26 cellular contexts compared by ENCODE assay signal in genomic region chr5:1718669-1719068, GRCh38.
DNase-seq lines count a peak whose midpoint lies in the region; ATAC-seq and TF ChIP-seq lines count a peak whose summit lies in the region.
"Had no signal": no experiment of that assay in that cellular context is flagged by ENCODE, and none has a peak within 500 bp of the region (broad histone marks: within the 10 kb centered on the region; RNA-seq: fewer than 3 reads in every experiment).

No MANE protein-coding gene starts in this region.

- peaks cover 6% of the 10 kb centered on the region for H3K27me3 Mint-ChIP-seq in GM23338 (ENCODE audit: insufficient read depth, low read depth, poor library complexity)
- H3K27me3 Mint-ChIP-seq: activated B cell treated with CpG ODN at 0.5 μM for 24 hours had no signal

- H3K27ac ChIP-seq in GM23338 (ENCODE audit: low read depth) (no peak overlapping the region), uterus (no peak overlapping the region)
- H3K27ac ChIP-seq: esophagus squamous epithelium, SJSA1, testis had no signal

- H2AFZ ChIP-seq in GM23338 = no peak overlapping the region

- intact Hi-C loops in uterus (cut with DNase I; ENCODE audit: low total_unique reads) = no loop called here

- ATAC-seq in GM23338 (no peak), GM18861 (IDR thresholded peaks at IDR 0.05; ENCODE audit: unreplicated experiment) (no peak)
- ATAC-seq: Panc1 had no signal

- H3K9me2 ChIP-seq in GM23338 (ENCODE audit: insufficient read depth) = no peaks in the 10 kb centered on the region

- H3K27me3 ChIP-seq in GM23338 (ENCODE audit: insufficient read depth) (no peaks in the 10 kb centered on the region), uterus (no peaks in the 10 kb centered on the region)
- H3K27me3 ChIP-seq: esophagus squamous epithelium, SJSA1, testis had no signal

- H3K36me3 Mint-ChIP-seq in GM23338 (ENCODE audit: low read depth) = peaks cover 28% of the 10 kb centered on the region

- H3K79me2 ChIP-seq in GM23338 (replicated peaks; ENCODE audit: insufficient read depth) = no peaks in the 10 kb centered on the region

- H3K4me1 ChIP-seq in GM23338 (ENCODE audit: insufficient read depth) (no peaks in the 10 kb centered on the region), uterus (no peaks in the 10 kb centered on the region)
- H3K4me1 ChIP-seq: esophagus squamous epithelium, SJSA1, testis had no signal

- no peak overlapping the region for H3K4me2 ChIP-seq in GM23338

- no peak for TF ChIP-seq CTCF in GM23338 (conservative IDR thresholded peaks at IDR 0.05; ENCODE audit: low read depth in 2 of 2)
- TF ChIP-seq CTCF in fibroblast of mammary gland (conservative IDR thresholded peaks at IDR 0.05; ENCODE audit: control insufficient read depth, insufficient read depth, low read depth, low read length) = no peak
- no peak for TF ChIP-seq CTCF in uterus (IDR thresholded peaks at IDR 0.05)

- no peaks in the 10 kb centered on the region for H3K36me3 ChIP-seq in GM23338 (ENCODE audit: insufficient read depth)
- H3K36me3 ChIP-seq in uterus = no peaks in the 10 kb centered on the region
- H3K36me3 ChIP-seq: esophagus squamous epithelium, SJSA1 had no signal

- H3F3A ChIP-seq in GM23338 (replicated peaks; ENCODE audit: low read depth) = no peaks in the 10 kb centered on the region

- H3K9me3 Mint-ChIP-seq in GM23338 = peaks cover 30% of the 10 kb centered on the region

- H3K27ac Mint-ChIP-seq in GM23338 = no peak overlapping the region
- H3K27ac Mint-ChIP-seq: activated B cell treated with CpG ODN at 0.5 μM for 24 hours; activated naive CD8-positive, alpha-beta T cell treated with anti-CD3 and anti-CD28 coated beads for 36 hours; naive B cell; T-helper 2 cell treated with Interferon-gamma antibody and Interleukin-4, amounts not matched to agents 5 μg/mL and 100 μg/mL, for 36 hours had no signal

- H4K20me1 ChIP-seq in GM23338 (replicated peaks; ENCODE audit: insufficient read depth) = no peaks in the 10 kb centered on the region

- no peak for TF ChIP-seq POLR2A in uterus (IDR thresholded peaks at IDR 0.05)

- no peak overlapping the region for H3K4me3 Mint-ChIP-seq in GM23338
- H3K4me3 Mint-ChIP-seq: activated B cell treated with CpG ODN at 0.5 μM for 24 hours; activated naive CD8-positive, alpha-beta T cell treated with anti-CD3 and anti-CD28 coated beads for 36 hours; CD4-positive, CD25-positive, alpha-beta regulatory T cell; T-helper 2 cell treated with Interferon-gamma antibody and Interleukin-4, amounts not matched to agents 5 μg/mL and 100 μg/mL, for 36 hours had no signal

- H3K4me3 ChIP-seq in GM23338 (no peak overlapping the region), fibroblast of mammary gland (ENCODE audit: control insufficient read depth, low read depth, low read length) (no peak overlapping the region), uterus (no peak overlapping the region)
- H3K4me3 ChIP-seq: esophagus squamous epithelium, lung, SJSA1, testis had no signal

- H3K4me1 Mint-ChIP-seq in GM23338 = no peaks in the 10 kb centered on the region
- H3K4me1 Mint-ChIP-seq: activated B cell treated with CpG ODN at 0.5 μM for 24 hours; activated naive CD8-positive, alpha-beta T cell treated with anti-CD3 and anti-CD28 coated beads for 36 hours; naive B cell had no signal

- H3K9me3 ChIP-seq in uterus = peaks cover 0 to 3% of the 10 kb centered on the region in 2 donors
- H3K9me3 ChIP-seq: testis had no signal

- DNase-seq in DMS53 (lab: John Stamatoyannopoulos, UW) (peak; percentile 47), GM23338 (ENCODE audit: low spot score) (peak; percentile 56), OCI-M1 (lab: John Stamatoyannopoulos, UW) (peak; percentile 47), fibroblast of mammary gland (ENCODE audit: low read depth) (peak; percentile 20), HPDE6-E6E7 (ENCODE audit: extremely low spot score) (no peak), uterus (no peak)
- DNase-seq: activated B cell treated with CpG ODN at 0.5 μM for 24 hours; activated CD4-positive, alpha-beta T cell treated with anti-CD3 and anti-CD28 coated beads, Interleukin-2, amount 50 U/mL, for 4 hours; activated naive CD8-positive, alpha-beta T cell treated with anti-CD3 and anti-CD28 coated beads for 36 hours; CD4-positive, CD25-positive, alpha-beta regulatory T cell; effector CD8-positive, alpha-beta T cell; esophagus squamous epithelium; kidney glomerular epithelial cell; MM.1S; naive B cell; NCI-H1694 treated with DMSO at 0.1 percent for 48 hours; NCI-H345; retina; stimulated activated CD4-positive, alpha-beta T cell treated with anti-CD3 and anti-CD28 coated beads, Interleukin-4, amount 100 ng/mL, for 1 hour; stimulated activated naive CD4-positive, alpha-beta T cell; testis had no signal

TF ChIP-seq in GM23338, 12 proteins besides CTCF, POLR2A, EP300 and RAD21 (continues in another document):
- TF ChIP-seq NANOG (IDR thresholded peaks at IDR 0.05; ENCODE audit: borderline replicate concordance) = no peak
- no peak for TF ChIP-seq ZNF331 (CRISPR knock-in tag; IDR thresholded peaks at IDR 0.05; ENCODE audit: low read depth)
- no peak for TF ChIP-seq ZNF114 (CRISPR knock-in tag; IDR thresholded peaks at IDR 0.05)
- no peak for TF ChIP-seq ETS1 (IDR thresholded peaks at IDR 0.05)
- no peak for TF ChIP-seq CREB1 (CRISPR knock-in tag; IDR thresholded peaks at IDR 0.05; ENCODE audit: low read depth)
- no peak for TF ChIP-seq ZNF462 (CRISPR knock-in tag; IDR thresholded peaks at IDR 0.05)
- no peak for TF ChIP-seq JUNB (IDR thresholded peaks at IDR 0.05; ENCODE audit: unreplicated experiment)
- TF ChIP-seq POLR2AphosphoS5 (IDR thresholded peaks at IDR 0.05; ENCODE audit: low read depth) = no peak

Comparison
In these comparisons a context has a peak if more than half of its experiments do, and no peak if none do; other contexts are left out.
1. DNase-seq: peak in DMS53 (single experiment), GM23338 (single experiment), OCI-M1 (single experiment) and fibroblast of mammary gland (single experiment); none in HPDE6-E6E7 (single experiment) and uterus (0 of 2).